Comparison of ENCODE assay signal across 14 cellular contexts in the genomic region with DNA sequence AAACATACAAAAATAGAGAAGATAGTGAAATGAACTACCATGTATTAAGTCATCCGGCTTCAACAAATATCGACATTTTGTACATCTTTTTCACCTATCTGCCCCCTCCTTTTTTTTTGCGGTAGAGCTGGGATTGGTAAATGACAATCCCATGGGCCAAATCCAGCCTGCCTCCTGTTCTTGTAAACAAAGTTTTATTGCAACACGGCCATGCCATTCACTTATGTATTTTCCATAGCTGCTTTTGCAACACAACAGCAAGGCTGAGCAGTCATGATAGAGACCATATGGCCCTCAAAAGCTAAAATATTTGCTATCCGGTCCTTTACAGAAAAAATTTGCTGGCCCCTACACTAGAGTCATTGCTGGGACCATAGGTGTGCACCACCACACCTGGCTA. TPM values are rescaled to one million over a fixed set of nuclear protein-coding genes. Genes with fewer than 3 reads are reported as not detected.
DNase-seq lines count a peak whose midpoint lies in the region; ATAC-seq and TF ChIP-seq lines count a peak whose summit lies in the region.
"Had no signal": no experiment of that assay in that cellular context is flagged by ENCODE, and none has a peak within 500 bp of the region (broad histone marks: within the 10 kb centered on the region; RNA-seq: fewer than 3 reads in every experiment).

No MANE protein-coding gene starts in this region.

- no peak for TF ChIP-seq POLR2A in adrenal gland (IDR thresholded peaks at IDR 0.05)

- H4K20me1 ChIP-seq in hepatocyte (ENCODE audit: insufficient read depth, poor library complexity, severe bottlenecking) = no peaks in the 10 kb centered on the region

- H3K27me3 ChIP-seq in Caco-2 (replicated peaks; ENCODE audit: control insufficient read depth, insufficient read depth, low read length) = no peaks in the 10 kb centered on the region
- H3K27me3 ChIP-seq in adrenal gland = no peaks in the 10 kb centered on the region
- H3K27me3 ChIP-seq in hepatocyte = no peaks in the 10 kb centered on the region
- H3K27me3 ChIP-seq in rectal smooth muscle tissue (ENCODE audit: control insufficient read depth, insufficient read depth, low read length) = no peaks in the 10 kb centered on the region
- H3K27me3 ChIP-seq: BE2C, colonic mucosa had no signal

- no peak for ATAC-seq in activated CD8-positive, alpha-beta memory T cell treated with anti-CD3 and anti-CD28 coated beads, Interleukin-2, amount 10 ng/mL, durations not matched to agents 7 days and 5 days
- ATAC-seq in HG02571 (IDR thresholded peaks at IDR 0.05; ENCODE audit: unreplicated experiment) = no peak
- ATAC-seq: activated naive CD4-positive, alpha-beta T cell treated with anti-CD3 and anti-CD28 coated beads, Interleukin-2, amount 50 U/mL, for 72 hours had no signal

- H3K4me1 Mint-ChIP-seq in Caco-2 (ENCODE audit: low read depth, unreplicated experiment) = peaks cover 66% of the 10 kb centered on the region
- no peaks in the 10 kb centered on the region for H3K4me1 Mint-ChIP-seq in activated CD8-positive, alpha-beta memory T cell treated with anti-CD3 and anti-CD28 coated beads, Interleukin-2, amount 10 ng/mL, durations not matched to agents 7 days and 5 days

- peak overlapping the region; percentile 99 for H3K27ac Mint-ChIP-seq in Caco-2 (ENCODE audit: unreplicated experiment)
- H3K27ac Mint-ChIP-seq in activated CD8-positive, alpha-beta memory T cell treated with anti-CD3 and anti-CD28 coated beads, Interleukin-2, amount 10 ng/mL, durations not matched to agents 7 days and 5 days = no peak overlapping the region
- H3K27ac Mint-ChIP-seq: activated naive CD4-positive, alpha-beta T cell treated with anti-CD3 and anti-CD28 coated beads, Interleukin-2, amount 50 U/mL, for 72 hours had no signal

- H3K4me2 ChIP-seq in hepatocyte = peak overlapping the region; percentile 45

- no peaks in the 10 kb centered on the region for H3K9me2 ChIP-seq in hepatocyte (replicated peaks; ENCODE audit: insufficient read depth)

- no peak overlapping the region for H2AFZ ChIP-seq in hepatocyte

- intact Hi-C loops in Caco-2 (cut with micrococcal nuclease; ENCODE audit: unreplicated experiment) (no loop called here), adrenal gland (cut with DNase I) (no loop called here)

- H3K9me3 Mint-ChIP-seq in Caco-2 (ENCODE audit: unreplicated experiment) = no peaks in the 10 kb centered on the region
- no peaks in the 10 kb centered on the region for H3K9me3 Mint-ChIP-seq in activated CD8-positive, alpha-beta memory T cell treated with anti-CD3 and anti-CD28 coated beads, Interleukin-2, amount 10 ng/mL, durations not matched to agents 7 days and 5 days (ENCODE audit: low read depth)
- H3K9me3 Mint-ChIP-seq: activated naive CD4-positive, alpha-beta T cell treated with anti-CD3 and anti-CD28 coated beads, Interleukin-2, amount 50 U/mL, for 72 hours had no signal

- POLR2A ChIA-PET in Caco-2 (lab: Charles Lee) (interaction anchor here (0.9 kb wide), 1 partner anchor 58 kb away, joined by 3 read pairs; the partner anchor contains the start of gene PLEKHG3), HEK293T (lab: Yijun Ruan, JAX) (no interaction called here)

- no peak overlapping the region for H3K9ac ChIP-seq in rectal smooth muscle tissue (ENCODE audit: low read length)

- WGBS in adrenal gland, 4 donors = 73 to 81% (median 77%) methylated on average over 5 of the region's 5 CpGs
- 46% methylated on average over 5 of the region's 5 CpGs for WGBS in hepatocyte (ENCODE audit: low lambda C conversion rate, missing lambda C conversion rate)

- TF ChIP-seq CTCF in Caco-2 (IDR thresholded peaks at IDR 0.05; ENCODE audit: insufficient read depth in 1 of 2, low read depth in 1 of 2, low read length in 1 of 2, severe bottlenecking in 1 of 2, unreplicated experiment in 1 of 2) = no peak
- no peak for TF ChIP-seq CTCF in adrenal gland (IDR thresholded peaks at IDR 0.05)
- no peak for TF ChIP-seq CTCF in hepatocyte (IDR thresholded peaks at IDR 0.05; ENCODE audit: poor library complexity)

- CTCF ChIA-PET in Caco-2 (lab: Charles Lee) (interaction anchor here (1.5 kb wide), 1 partner anchor 10 kb away, joined by 11 read pairs; no protein-coding TSS in a partner anchor), HEK293T (lab: Yijun Ruan, JAX) (interaction anchor here (0.5 to 0.8 kb wide), 2 partner anchors 10 to 239 kb away, joined by 4 to 8 read pairs; no protein-coding TSS in a partner anchor)
- CTCF ChIA-PET in activated CD8-positive, alpha-beta memory T cell treated with anti-CD3 and anti-CD28 coated beads, Interleukin-2, amount 10 ng/mL, durations not matched to agents 7 days and 5 days (lab: Charles Lee) = interaction anchor here (1.5 kb wide), 1 partner anchor 113 kb away, joined by 3 read pairs; no protein-coding TSS in a partner anchor

- H3K4me3 Mint-ChIP-seq in Caco-2 (ENCODE audit: unreplicated experiment) = peak overlapping the region; percentile 45
- no peak overlapping the region for H3K4me3 Mint-ChIP-seq in activated CD8-positive, alpha-beta memory T cell treated with anti-CD3 and anti-CD28 coated beads, Interleukin-2, amount 10 ng/mL, durations not matched to agents 7 days and 5 days

- DNase-seq in Caco-2 = peak in 1 of 2 experiments; percentile 27
- DNase-seq in adrenal gland = no peak
- peak; percentile 56 for DNase-seq in hepatocyte (ENCODE audit: low spot score)
- no peak for DNase-seq in activated CD8-positive, alpha-beta memory T cell treated with anti-CD3 and anti-CD28 coated beads, Interleukin-2, amount 10 ng/mL, durations not matched to agents 7 days and 5 days
- DNase-seq in HEK293T (ENCODE audit: extremely low spot score) = no peak
- DNase-seq in effector CD8-positive, alpha-beta T cell (lab: John Stamatoyannopoulos, UW) = no peak
- DNase-seq: BE2C, colonic mucosa, left colon, NCI-H1436 treated with DMSO at 0.1 percent for 48 hours, RPMI8226 had no signal

- no peaks in the 10 kb centered on the region for H3K27me3 Mint-ChIP-seq in Caco-2 (ENCODE audit: insufficient read depth, unreplicated experiment)
- H3K27me3 Mint-ChIP-seq in activated CD8-positive, alpha-beta memory T cell treated with anti-CD3 and anti-CD28 coated beads, Interleukin-2, amount 10 ng/mL, durations not matched to agents 7 days and 5 days = peaks cover 28% of the 10 kb centered on the region

- no TSS peak for BruUV-seq in Caco-2 (replicated peaks; lab: Mats Ljungman, UMichigan)

- H3K27ac ChIP-seq in adrenal gland (peak overlapping the region in 3 of 5 donors; percentile 38 to 85 (median 58)), hepatocyte (peak overlapping the region; percentile 80), rectal smooth muscle tissue (ENCODE audit: low read depth, low read length) (peak overlapping the region; percentile 89)
- H3K27ac ChIP-seq: colonic mucosa had no signal

- H3K36me3 Mint-ChIP-seq in Caco-2 (ENCODE audit: insufficient read depth, unreplicated experiment) = peaks cover 11% of the 10 kb centered on the region
- no peaks in the 10 kb centered on the region for H3K36me3 Mint-ChIP-seq in activated CD8-positive, alpha-beta memory T cell treated with anti-CD3 and anti-CD28 coated beads, Interleukin-2, amount 10 ng/mL, durations not matched to agents 7 days and 5 days
- H3K36me3 Mint-ChIP-seq: activated naive CD4-positive, alpha-beta T cell treated with anti-CD3 and anti-CD28 coated beads, Interleukin-2, amount 50 U/mL, for 72 hours had no signal

- H3K4me3 ChIP-seq in Caco-2 (ENCODE audit: low read depth, low read length) (no peak overlapping the region), adrenal gland (no peak overlapping the region), hepatocyte (no peak overlapping the region), rectal smooth muscle tissue (ENCODE audit: low read length) (peak overlapping the region; percentile 13)
- H3K4me3 ChIP-seq: colonic mucosa had no signal

- H3K9me3 ChIP-seq in Caco-2 (no peaks in the 10 kb centered on the region), adrenal gland (replicated peaks in 1 of 3) (peaks cover 0 to 4% (median 0%) of the 10 kb centered on the region in 3 donors), hepatocyte (ENCODE audit: low read depth) (no peaks in the 10 kb centered on the region)
- H3K9me3 ChIP-seq: colonic mucosa had no signal

- H3K36me3 ChIP-seq in Caco-2 (ENCODE audit: control insufficient read depth, insufficient read depth, low read length) = no peaks in the 10 kb centered on the region
- no peaks in the 10 kb centered on the region for H3K36me3 ChIP-seq in adrenal gland (replicated peaks in 1 of 2)
- H3K36me3 ChIP-seq in hepatocyte (replicated peaks; ENCODE audit: insufficient read depth, low read depth) = no peaks in the 10 kb centered on the region
- no peaks in the 10 kb centered on the region for H3K36me3 ChIP-seq in rectal smooth muscle tissue (ENCODE audit: control insufficient read depth, insufficient read depth, low read length)
- H3K36me3 ChIP-seq: BE2C, colonic mucosa had no signal

- H3K79me2 ChIP-seq in hepatocyte = no peaks in the 10 kb centered on the region

- H3K4me1 ChIP-seq in Caco-2 = peaks cover 71% of the 10 kb centered on the region
- H3K4me1 ChIP-seq in adrenal gland (replicated peaks in 1 of 2) = peaks cover 0 to 6% of the 10 kb centered on the region in 2 donors
- peaks cover 29% of the 10 kb centered on the region for H3K4me1 ChIP-seq in hepatocyte (ENCODE audit: insufficient read depth)
- peaks cover 7% of the 10 kb centered on the region for H3K4me1 ChIP-seq in rectal smooth muscle tissue (ENCODE audit: control insufficient read depth, insufficient read depth, low read length)
- H3K4me1 ChIP-seq: BE2C, colonic mucosa had no signal

TF ChIP-seq in HEK293T, 16 proteins besides CTCF, POLR2A, EP300 and RAD21 (continues in another document):
- TF ChIP-seq SUZ12 (IDR thresholded peaks at IDR 0.05) (no peak), CTBP1 (IDR thresholded peaks at IDR 0.05; ENCODE audit: borderline replicate concordance) (no peak), HDGF (IDR thresholded peaks at IDR 0.05; ENCODE audit: borderline replicate concordance) (no peak), FOXK2 (IDR thresholded peaks at IDR 0.05) (no peak), BHLHE40 (IDR thresholded peaks at IDR 0.05; ENCODE audit: borderline replicate concordance) (no peak), PKNOX1 (IDR thresholded peaks at IDR 0.05) (no peak)

RNA-seq across cellular contexts. Expression of gene PLEKHG3, which starts 58.1 kb away (rescaled TPM):
- 85.9 and 90.8 TPM in 2 replicates for total RNA-seq in Caco-2 (2022)
- 10 to 100 TPM in 2 of 8 donors, 1 to 10 TPM in 6; 2.7 to 11.7 (median 8.9) TPM for total RNA-seq in adrenal gland
- 10 to 100 TPM in 1 of 3 donors, 1 to 10 TPM in 2; 3.0 to 10.1 (median 9.5) TPM for polyA plus RNA-seq in adrenal gland
- 41.8 and 54.2 TPM in 2 replicates for total RNA-seq in hepatocyte
- 37.1 and 42.7 TPM in 2 replicates for polyA plus RNA-seq in hepatocyte
- total RNA-seq in activated CD8-positive, alpha-beta memory T cell treated with anti-CD3 and anti-CD28 coated beads, Interleukin-2, amount 10 ng/mL, durations not matched to agents 7 days and 5 days = 10 to 100 TPM; 11.9 to 28.2 TPM
